ENCODE assay signal across 1 cellular context in genomic region chr19:13441810-13442512, GRCh38.
A peak's percentile ranks its signal among the peaks of the same experiment; 100 is the strongest.
TF ChIP-seq lines count a peak whose summit lies in the region.

No MANE protein-coding gene starts in this region.

TF ChIP-seq in GM23338, 12 proteins besides CTCF, POLR2A, EP300 and RAD21 (continued from another document):
- peak; percentile 39; the same call in 1 of the 2 replicates for TF ChIP-seq ZNF462 (CRISPR knock-in tag; IDR thresholded peaks at IDR 0.05)
